ENCODE assay signal across 1 cellular context in the genomic region with DNA sequence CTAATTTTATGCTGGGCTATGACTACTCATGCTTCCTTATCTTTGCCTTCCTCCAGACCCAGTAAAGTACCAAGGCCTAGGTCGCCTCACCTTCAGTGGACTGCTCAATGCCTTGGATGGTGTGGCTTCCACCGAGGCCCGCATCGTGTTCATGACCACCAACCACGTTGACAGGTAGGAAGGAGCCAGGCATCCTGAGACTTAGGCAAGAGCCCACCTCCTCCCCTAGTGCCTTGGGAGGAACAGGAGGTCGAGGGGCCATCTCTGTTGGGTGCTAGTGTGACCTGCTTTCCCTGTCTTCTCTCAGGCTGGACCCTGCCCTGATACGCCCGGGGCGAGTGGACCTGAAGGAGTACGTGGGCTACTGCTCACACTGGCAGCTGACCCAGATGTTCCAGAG.
TF ChIP-seq lines count a peak whose summit lies in the region.

No MANE protein-coding gene starts in this region.

TF ChIP-seq in K562, 482 proteins besides CTCF, POLR2A, EP300 and RAD21:
- 0 out of 2 replicates have a peak, but pooled peaks have one; percentile 18 for TF ChIP-seq RBFOX2 (IDR thresholded peaks at IDR 0.05; ENCODE audit: low read depth, low read length)
- no peak for TF ChIP-seq ZNF695 (CRISPR knock-in tag; IDR thresholded peaks at IDR 0.05)
